Comparison of ENCODE assay signal across 9 cellular contexts in the genomic region with DNA sequence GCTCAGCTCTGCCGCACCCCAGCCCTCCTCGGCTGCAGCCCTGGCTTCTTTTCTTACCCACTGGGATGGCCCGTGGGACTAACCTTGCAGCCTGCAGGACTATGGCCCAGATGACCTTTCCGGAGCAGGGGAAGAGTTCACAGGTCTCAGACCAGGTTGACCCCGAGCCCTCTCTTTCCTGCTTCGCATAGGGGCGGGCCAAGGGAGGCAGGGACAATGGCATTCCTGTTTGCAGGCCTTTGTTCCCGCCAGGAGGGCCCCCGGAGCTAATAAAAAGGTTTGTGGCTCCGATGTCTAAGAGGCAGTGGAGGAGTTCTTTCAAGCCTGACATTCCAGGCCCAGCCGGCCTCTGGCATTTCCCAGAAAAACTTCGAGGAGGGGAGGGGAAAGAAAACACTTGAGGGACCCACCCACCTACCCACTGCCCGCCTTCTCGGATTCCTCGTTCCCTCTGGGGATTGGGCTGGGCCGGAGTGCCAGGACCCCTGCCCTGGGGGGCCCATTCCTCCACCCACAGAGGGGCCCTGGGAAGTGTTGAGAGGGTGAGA. TPM values are rescaled to one million over a fixed set of nuclear protein-coding genes. Genes with fewer than 3 reads are reported as not detected.
DNase-seq lines count a peak whose midpoint lies in the region; ATAC-seq and TF ChIP-seq lines count a peak whose summit lies in the region.
"Had no signal": no experiment of that assay in that cellular context is flagged by ENCODE, and none has a peak within 500 bp of the region (broad histone marks: within the 10 kb centered on the region; RNA-seq: fewer than 3 reads in every experiment).

No MANE protein-coding gene starts in this region.

- peaks cover 0 to 8% (median under 1%) of the 10 kb centered on the region in 11 experiments; a peak in 11 of 22 replicates for H3K27me3 ChIP-seq in BLaER1 treated with 17β-estradiol and CSF1 and Interleukin-3, amounts not matched to agents 10 nM and 100 nM

- TF ChIP-seq CTCF in osteocyte (IDR thresholded peaks at IDR 0.05), result no peak

- peaks cover 64% of the 10 kb centered on the region for H3K4me1 Mint-ChIP-seq in osteocyte (ENCODE audit: unreplicated experiment)

- H3K9ac ChIP-seq in BLaER1 treated with 17β-estradiol and CSF1 and Interleukin-3, amounts not matched to agents 10 nM and 100 nM, result peak overlapping the region; percentile 10 to 73 (median 64); a peak in 19 of 22 replicates

- DNase-seq in SW480 (ENCODE audit: low spot score) (peak; percentile 65), hepatic stellate cell (ENCODE audit: low spot score) (peak; percentile 53), osteocyte (ENCODE audit: extremely low spot score, unreplicated experiment) (peak; percentile 94), hypothalamus (lab: John Stamatoyannopoulos, UW) (no peak), NCI-H526 (lab: John Stamatoyannopoulos, UW) (no peak), NCI-H2171 treated with DMSO at 0.1 percent for 48 hours (lab: John Stamatoyannopoulos, UW) (no peak)
- no peak for DNase-seq in stimulated activated naive CD8-positive, alpha-beta T cell treated with anti-CD3 and anti-CD28 coated beads, Interleukin-15, Interleukin-2, amounts not matched to agents 100 U/mL and 50 U/mL, for 24 hours
- DNase-seq: NCI-H1436 had no signal

- ATAC-seq in stimulated activated naive CD8-positive, alpha-beta T cell treated with anti-CD3 and anti-CD28 coated beads, Interleukin-15, Interleukin-2, amounts not matched to agents 100 U/mL and 50 U/mL, for 24 hours, result no peak

- peak overlapping the region; percentile 16 to 86 (median 83); a peak in 20 of 22 replicates for H3K27ac ChIP-seq in BLaER1 treated with 17β-estradiol and CSF1 and Interleukin-3, amounts not matched to agents 10 nM and 100 nM

- no peaks in the 10 kb centered on the region for H3K36me3 ChIP-seq in BLaER1 treated with 17β-estradiol and CSF1 and Interleukin-3, amounts not matched to agents 10 nM and 100 nM

- H3K4me3 ChIP-seq in BLaER1 treated with 17β-estradiol and CSF1 and Interleukin-3, amounts not matched to agents 10 nM and 100 nM, result peak overlapping the region in 7 of 10 experiments; percentile 12 to 28 (median 23); a peak in 7 of 20 replicates

- H4K20me1 ChIP-seq in BLaER1 treated with 17β-estradiol and CSF1 and Interleukin-3, amounts not matched to agents 10 nM and 100 nM, result no peaks in the 10 kb centered on the region

- H3K36me3 Mint-ChIP-seq in osteocyte (ENCODE audit: unreplicated experiment), result no peaks in the 10 kb centered on the region

- H3K4me3 Mint-ChIP-seq in osteocyte (ENCODE audit: unreplicated experiment), result peak overlapping the region; percentile 58

- no peaks in the 10 kb centered on the region for H3K27me3 Mint-ChIP-seq in osteocyte (ENCODE audit: unreplicated experiment)

- H3K9me3 ChIP-seq in BLaER1 treated with 17β-estradiol and CSF1 and Interleukin-3, amounts not matched to agents 10 nM and 100 nM (replicated peaks in 1 of 11), result no peaks in the 10 kb centered on the region

- H3K4me2 ChIP-seq in BLaER1 treated with 17β-estradiol and CSF1 and Interleukin-3, amounts not matched to agents 10 nM and 100 nM, result peak overlapping the region; percentile 86 to 98 (median 97)

- H3K27ac Mint-ChIP-seq in osteocyte (ENCODE audit: unreplicated experiment), result peak overlapping the region; percentile 98

- no peaks in the 10 kb centered on the region for H3K9me3 Mint-ChIP-seq in osteocyte (ENCODE audit: unreplicated experiment)

- H3K4me1 ChIP-seq in BLaER1 treated with 17β-estradiol and CSF1 and Interleukin-3, amounts not matched to agents 10 nM and 100 nM, result peaks cover 46 to 94% (median 71%) of the 10 kb centered on the region in 10 experiments

RNA-seq across cellular contexts. Expression of gene SOCS3, which starts 5.8 kb away (rescaled TPM):
- total RNA-seq in osteocyte, result 79.1 and 86.4 TPM in 2 replicates

RNA-seq across cellular contexts. Expression of gene PGS1, which starts 12.8 kb away (rescaled TPM):
- total RNA-seq in osteocyte, result 52.7 and 53.0 TPM in 2 replicates

Comparison
In these comparisons a context has a peak if more than half of its experiments do, and no peak if none do; other contexts are left out.
1. DNase-seq: peak in SW480 (single experiment), hepatic stellate cell (single experiment) and osteocyte (single experiment); none in hypothalamus (0 of 51), NCI-H526 (0 of 2), NCI-H2171 treated with DMSO at 0.1 percent for 48 hours (single experiment) and stimulated activated naive CD8-positive, alpha-beta T cell treated with anti-CD3 and anti-CD28 coated beads, Interleukin-15, Interleukin-2, amounts not matched to agents 100 U/mL and 50 U/mL, for 24 hours (single experiment).